Comparison of ENCODE assay signal across 1 cellular context in the genomic region with DNA sequence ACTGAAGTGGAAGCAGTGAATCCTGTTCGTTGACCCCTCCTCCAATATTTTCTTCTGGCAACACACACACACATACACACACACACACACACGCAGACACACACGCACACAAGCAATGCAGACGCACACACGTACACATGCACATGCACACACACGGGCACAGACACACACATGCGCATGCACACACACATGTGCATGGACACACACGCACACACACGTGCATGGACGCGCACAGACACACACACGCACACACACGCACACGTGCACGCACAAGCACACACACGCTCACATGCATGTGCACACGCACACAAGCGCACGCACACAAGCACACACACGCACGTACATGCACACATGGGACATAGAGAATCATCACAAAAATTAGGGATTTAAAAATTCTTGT.
A peak's percentile ranks its signal among the peaks of the same experiment; 100 is the strongest.
TF ChIP-seq lines count a peak whose summit lies in the region.

No MANE protein-coding gene starts in this region.

TF ChIP-seq in K562, 482 proteins besides CTCF, POLR2A, EP300 and RAD21 (continued from another document):
- TF ChIP-seq, protein P1, sequence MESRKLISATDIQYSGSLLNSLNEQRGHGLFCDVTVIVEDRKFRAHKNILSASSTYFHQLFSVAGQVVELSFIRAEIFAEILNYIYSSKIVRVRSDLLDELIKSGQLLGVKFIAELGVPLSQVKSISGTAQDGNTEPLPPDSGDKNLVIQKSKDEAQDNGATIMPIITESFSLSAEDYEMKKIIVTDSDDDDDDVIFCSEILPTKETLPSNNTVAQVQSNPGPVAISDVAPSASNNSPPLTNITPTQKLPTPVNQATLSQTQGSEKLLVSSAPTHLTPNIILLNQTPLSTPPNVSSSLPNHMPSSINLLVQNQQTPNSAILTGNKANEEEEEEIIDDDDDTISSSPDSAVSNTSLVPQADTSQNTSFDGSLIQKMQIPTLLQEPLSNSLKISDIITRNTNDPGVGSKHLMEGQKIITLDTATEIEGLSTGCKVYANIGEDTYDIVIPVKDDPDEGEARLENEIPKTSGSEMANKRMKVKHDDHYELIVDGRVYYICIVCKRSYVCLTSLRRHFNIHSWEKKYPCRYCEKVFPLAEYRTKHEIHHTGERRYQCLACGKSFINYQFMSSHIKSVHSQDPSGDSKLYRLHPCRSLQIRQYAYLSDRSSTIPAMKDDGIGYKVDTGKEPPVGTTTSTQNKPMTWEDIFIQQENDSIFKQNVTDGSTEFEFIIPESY (CRISPR knock-in tag; IDR thresholded peaks at IDR 0.05), result no peak
- TF ChIP-seq ARID2 (IDR thresholded peaks at IDR 0.05), result no peak
- no peak for TF ChIP-seq BACH1 (tag; IDR thresholded peaks at IDR 0.05)
- no peak for TF ChIP-seq ZNF12 (CRISPR knock-in tag; IDR thresholded peaks at IDR 0.05)
- no peak for TF ChIP-seq NCOA2 (IDR thresholded peaks at IDR 0.05; ENCODE audit: partially characterized antibody in 2 of 2)
- TF ChIP-seq, protein P2, sequence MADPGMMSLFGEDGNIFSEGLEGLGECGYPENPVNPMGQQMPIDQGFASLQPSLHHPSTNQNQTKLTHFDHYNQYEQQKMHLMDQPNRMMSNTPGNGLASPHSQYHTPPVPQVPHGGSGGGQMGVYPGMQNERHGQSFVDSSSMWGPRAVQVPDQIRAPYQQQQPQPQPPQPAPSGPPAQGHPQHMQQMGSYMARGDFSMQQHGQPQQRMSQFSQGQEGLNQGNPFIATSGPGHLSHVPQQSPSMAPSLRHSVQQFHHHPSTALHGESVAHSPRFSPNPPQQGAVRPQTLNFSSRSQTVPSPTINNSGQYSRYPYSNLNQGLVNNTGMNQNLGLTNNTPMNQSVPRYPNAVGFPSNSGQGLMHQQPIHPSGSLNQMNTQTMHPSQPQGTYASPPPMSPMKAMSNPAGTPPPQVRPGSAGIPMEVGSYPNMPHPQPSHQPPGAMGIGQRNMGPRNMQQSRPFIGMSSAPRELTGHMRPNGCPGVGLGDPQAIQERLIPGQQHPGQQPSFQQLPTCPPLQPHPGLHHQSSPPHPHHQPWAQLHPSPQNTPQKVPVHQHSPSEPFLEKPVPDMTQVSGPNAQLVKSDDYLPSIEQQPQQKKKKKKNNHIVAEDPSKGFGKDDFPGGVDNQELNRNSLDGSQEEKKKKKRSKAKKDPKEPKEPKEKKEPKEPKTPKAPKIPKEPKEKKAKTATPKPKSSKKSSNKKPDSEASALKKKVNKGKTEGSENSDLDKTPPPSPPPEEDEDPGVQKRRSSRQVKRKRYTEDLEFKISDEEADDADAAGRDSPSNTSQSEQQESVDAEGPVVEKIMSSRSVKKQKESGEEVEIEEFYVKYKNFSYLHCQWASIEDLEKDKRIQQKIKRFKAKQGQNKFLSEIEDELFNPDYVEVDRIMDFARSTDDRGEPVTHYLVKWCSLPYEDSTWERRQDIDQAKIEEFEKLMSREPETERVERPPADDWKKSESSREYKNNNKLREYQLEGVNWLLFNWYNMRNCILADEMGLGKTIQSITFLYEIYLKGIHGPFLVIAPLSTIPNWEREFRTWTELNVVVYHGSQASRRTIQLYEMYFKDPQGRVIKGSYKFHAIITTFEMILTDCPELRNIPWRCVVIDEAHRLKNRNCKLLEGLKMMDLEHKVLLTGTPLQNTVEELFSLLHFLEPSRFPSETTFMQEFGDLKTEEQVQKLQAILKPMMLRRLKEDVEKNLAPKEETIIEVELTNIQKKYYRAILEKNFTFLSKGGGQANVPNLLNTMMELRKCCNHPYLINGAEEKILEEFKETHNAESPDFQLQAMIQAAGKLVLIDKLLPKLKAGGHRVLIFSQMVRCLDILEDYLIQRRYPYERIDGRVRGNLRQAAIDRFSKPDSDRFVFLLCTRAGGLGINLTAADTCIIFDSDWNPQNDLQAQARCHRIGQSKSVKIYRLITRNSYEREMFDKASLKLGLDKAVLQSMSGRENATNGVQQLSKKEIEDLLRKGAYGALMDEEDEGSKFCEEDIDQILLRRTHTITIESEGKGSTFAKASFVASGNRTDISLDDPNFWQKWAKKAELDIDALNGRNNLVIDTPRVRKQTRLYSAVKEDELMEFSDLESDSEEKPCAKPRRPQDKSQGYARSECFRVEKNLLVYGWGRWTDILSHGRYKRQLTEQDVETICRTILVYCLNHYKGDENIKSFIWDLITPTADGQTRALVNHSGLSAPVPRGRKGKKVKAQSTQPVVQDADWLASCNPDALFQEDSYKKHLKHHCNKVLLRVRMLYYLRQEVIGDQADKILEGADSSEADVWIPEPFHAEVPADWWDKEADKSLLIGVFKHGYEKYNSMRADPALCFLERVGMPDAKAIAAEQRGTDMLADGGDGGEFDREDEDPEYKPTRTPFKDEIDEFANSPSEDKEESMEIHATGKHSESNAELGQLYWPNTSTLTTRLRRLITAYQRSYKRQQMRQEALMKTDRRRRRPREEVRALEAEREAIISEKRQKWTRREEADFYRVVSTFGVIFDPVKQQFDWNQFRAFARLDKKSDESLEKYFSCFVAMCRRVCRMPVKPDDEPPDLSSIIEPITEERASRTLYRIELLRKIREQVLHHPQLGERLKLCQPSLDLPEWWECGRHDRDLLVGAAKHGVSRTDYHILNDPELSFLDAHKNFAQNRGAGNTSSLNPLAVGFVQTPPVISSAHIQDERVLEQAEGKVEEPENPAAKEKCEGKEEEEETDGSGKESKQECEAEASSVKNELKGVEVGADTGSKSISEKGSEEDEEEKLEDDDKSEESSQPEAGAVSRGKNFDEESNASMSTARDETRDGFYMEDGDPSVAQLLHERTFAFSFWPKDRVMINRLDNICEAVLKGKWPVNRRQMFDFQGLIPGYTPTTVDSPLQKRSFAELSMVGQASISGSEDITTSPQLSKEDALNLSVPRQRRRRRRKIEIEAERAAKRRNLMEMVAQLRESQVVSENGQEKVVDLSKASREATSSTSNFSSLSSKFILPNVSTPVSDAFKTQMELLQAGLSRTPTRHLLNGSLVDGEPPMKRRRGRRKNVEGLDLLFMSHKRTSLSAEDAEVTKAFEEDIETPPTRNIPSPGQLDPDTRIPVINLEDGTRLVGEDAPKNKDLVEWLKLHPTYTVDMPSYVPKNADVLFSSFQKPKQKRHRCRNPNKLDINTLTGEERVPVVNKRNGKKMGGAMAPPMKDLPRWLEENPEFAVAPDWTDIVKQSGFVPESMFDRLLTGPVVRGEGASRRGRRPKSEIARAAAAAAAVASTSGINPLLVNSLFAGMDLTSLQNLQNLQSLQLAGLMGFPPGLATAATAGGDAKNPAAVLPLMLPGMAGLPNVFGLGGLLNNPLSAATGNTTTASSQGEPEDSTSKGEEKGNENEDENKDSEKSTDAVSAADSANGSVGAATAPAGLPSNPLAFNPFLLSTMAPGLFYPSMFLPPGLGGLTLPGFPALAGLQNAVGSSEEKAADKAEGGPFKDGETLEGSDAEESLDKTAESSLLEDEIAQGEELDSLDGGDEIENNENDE (IDR thresholded peaks at IDR 0.05; ENCODE audit: low read depth, low read length), result peak; percentile 47
- TF ChIP-seq MTF1 (CRISPR knock-in tag; IDR thresholded peaks at IDR 0.05; ENCODE audit: borderline replicate concordance), result no peak
TF ChIP-seq in K562: peak in this region for 5.
